Comparison of ENCODE assay signal across 11 cellular contexts in genomic region chr4:155974476-155974749, GRCh38. TPM values are rescaled to one million over a fixed set of nuclear protein-coding genes. Genes with fewer than 3 reads are reported as not detected.
DNase-seq lines count a peak whose midpoint lies in the region; ATAC-seq and TF ChIP-seq lines count a peak whose summit lies in the region.
"Had no signal": no experiment of that assay in that cellular context is flagged by ENCODE, and none has a peak within 500 bp of the region (broad histone marks: within the 10 kb centered on the region; RNA-seq: fewer than 3 reads in every experiment).

No MANE protein-coding gene starts in this region.

- H3K4me3 ChIP-seq in HUES6 (ENCODE audit: low read depth, low read length) = no peak overlapping the region
- H3K4me3 ChIP-seq: cardiac muscle cell, stomach had no signal

- H3K9me3 ChIP-seq in HUES6 (ENCODE audit: control insufficient read depth, insufficient read depth, low read depth, low read length) = peaks cover 20% of the 10 kb centered on the region
- H3K9me3 ChIP-seq in CD4-positive, alpha-beta T cell (ENCODE audit: control insufficient read depth, low read length) = no peaks in the 10 kb centered on the region

- DNase-seq in GM10266 (ENCODE audit: extremely low spot score) (peak; percentile 48), NCI-H345 (lab: John Stamatoyannopoulos, UW) (no peak), left colon (no peak)
- no peak for DNase-seq in stimulated activated CD4-positive, alpha-beta T cell treated with anti-CD3 and anti-CD28 coated beads, Interleukin-2, amount 100 ng/mL, for 48 hours
- DNase-seq in CD4-positive, alpha-beta T cell = no peak
- DNase-seq: stomach had no signal

- H3K36me3 ChIP-seq in HUES6 (ENCODE audit: control insufficient read depth, insufficient read depth, low read length) = no peaks in the 10 kb centered on the region
- H3K36me3 ChIP-seq: cardiac muscle cell, stomach had no signal

- CTCF ChIA-PET in CD4-positive, alpha-beta T cell (lab: Charles Lee) = interaction anchor here (1.9 kb wide), 1 partner anchor 8 kb away, joined by 4 read pairs; no protein-coding TSS in a partner anchor

- H3K9me3 Mint-ChIP-seq in CD4-positive, alpha-beta T cell = peaks cover 4% of the 10 kb centered on the region

- intact Hi-C loops in left colon (cut with DNase I, micrococcal nuclease) = no loop called here
- intact Hi-C loops in CD4-positive, alpha-beta T cell (cut with DNase I, micrococcal nuclease) = no loop called here

- H3K36me3 Mint-ChIP-seq in CD4-positive, alpha-beta T cell (ENCODE audit: low read depth) = no peaks in the 10 kb centered on the region

- POLR2A ChIA-PET in CD4-positive, alpha-beta T cell (lab: Charles Lee) = no interaction called here

- H3K4me1 Mint-ChIP-seq in CD4-positive, alpha-beta T cell (ENCODE audit: low read depth) = no peaks in the 10 kb centered on the region

- peak overlapping the region; percentile 44; the same call in 1 of the 2 replicates for H3K27ac ChIP-seq in HUES6 (ENCODE audit: low read depth, low read length)
- H3K27ac ChIP-seq in CD4-positive, alpha-beta T cell (ENCODE audit: low read depth, low read length) = no peak overlapping the region
- H3K27ac ChIP-seq: cardiac muscle cell, stomach had no signal

- ATAC-seq in GM19395 (IDR thresholded peaks at IDR 0.05; ENCODE audit: unreplicated experiment) (peak; percentile 91), HG02884 (IDR thresholded peaks at IDR 0.05; ENCODE audit: unreplicated experiment) (peak; percentile 98), left colon (no peak)
- ATAC-seq in CD4-positive, alpha-beta T cell (ENCODE audit: poor library complexity) = no peak
- ATAC-seq: HepG2 had no signal

- H3K9ac ChIP-seq in HUES6 (ENCODE audit: low read length) = no peak overlapping the region

- no peak for TF ChIP-seq CTCF in GM10266 (IDR thresholded peaks at IDR 0.05; ENCODE audit: control insufficient read depth, insufficient read depth, low read depth, missing control alignments)
- TF ChIP-seq CTCF in CD4-positive, alpha-beta T cell (IDR thresholded peaks at IDR 0.05) = no peak

- H3K27ac Mint-ChIP-seq in CD4-positive, alpha-beta T cell = no peak overlapping the region

- H3K27me3 ChIP-seq in HUES6 (ENCODE audit: control insufficient read depth, insufficient read depth, low read length) = no peaks in the 10 kb centered on the region
- peaks cover 3% of the 10 kb centered on the region for H3K27me3 ChIP-seq in CD4-positive, alpha-beta T cell (ENCODE audit: control insufficient read depth, insufficient read depth, low read length)
- H3K27me3 ChIP-seq: cardiac muscle cell, stomach had no signal

- H3K4me1 ChIP-seq in HUES6 (ENCODE audit: control insufficient read depth, insufficient read depth, low read length) = peaks cover 13% of the 10 kb centered on the region
- H3K4me1 ChIP-seq: stomach had no signal

- no peak overlapping the region for H3K4me3 Mint-ChIP-seq in CD4-positive, alpha-beta T cell

- H3K27me3 Mint-ChIP-seq in CD4-positive, alpha-beta T cell = peaks cover 26% of the 10 kb centered on the region

RNA-seq across cellular contexts. Expression of gene CTSO, which starts 20.7 kb away (rescaled TPM):
- total RNA-seq in left colon = 10 to 100 TPM; 11.4 to 16.7 TPM
- total RNA-seq in CD4-positive, alpha-beta T cell = 1 to 10 TPM; 3.7 to 3.8 TPM

Comparison
In these comparisons a context has a peak if more than half of its experiments do, and no peak if none do; other contexts are left out.
1. ATAC-seq: peak in GM19395 (single experiment) and HG02884 (single experiment); none in left colon (single experiment) and CD4-positive, alpha-beta T cell (single experiment).